In the genomic region with DNA sequence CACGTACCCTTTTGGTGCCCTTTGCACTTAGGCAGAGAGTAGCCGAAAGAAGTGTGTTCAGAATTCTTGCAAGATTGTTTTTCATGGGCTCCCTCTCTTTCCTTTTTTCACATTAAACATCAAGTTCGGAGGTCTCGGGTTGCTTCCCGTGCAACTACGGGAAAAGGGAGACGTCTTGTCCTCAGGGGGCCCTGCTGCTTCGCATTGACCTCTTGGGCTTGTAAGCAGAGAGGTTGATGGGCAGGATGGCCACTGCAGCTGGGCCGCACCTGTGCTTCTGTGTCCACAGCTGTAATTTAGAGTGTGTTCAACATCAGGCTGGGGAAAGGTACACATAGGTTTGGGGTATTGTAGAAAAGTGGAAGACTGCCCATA, we compare ENCODE assay signal across 9 cellular contexts.
A peak's percentile ranks its signal among the peaks of the same experiment; 100 is the strongest.
DNase-seq lines count a peak whose midpoint lies in the region; ATAC-seq and TF ChIP-seq lines count a peak whose summit lies in the region.
"Had no signal": no experiment of that assay in that cellular context is flagged by ENCODE, and none has a peak within 500 bp of the region (broad histone marks: within the 10 kb centered on the region; RNA-seq: fewer than 3 reads in every experiment).

No MANE protein-coding gene starts in this region.

- H3K9me3 ChIP-seq in IMR-90 (ENCODE audit: control insufficient read depth, insufficient read depth, low read length) (no peaks in the 10 kb centered on the region), smooth muscle cell (replicated peaks; ENCODE audit: low read depth) (no peaks in the 10 kb centered on the region)

- H2BK5ac ChIP-seq in IMR-90 (ENCODE audit: low read depth, low read length, poor library complexity, severe bottlenecking) = no peak overlapping the region

- peaks cover 7% of the 10 kb centered on the region for H3F3A ChIP-seq in smooth muscle cell (ENCODE audit: low read depth)

- 60% methylated on average over 2 of the region's 9 CpGs; no CpG with 5 or more reads in 1 of the 2 experiments for WGBS in IMR-90 (ENCODE audit: extremely low coverage in 2 of 2, insufficient read length in 1 of 2), 2 experiments
- 35% methylated on average over 9 of the region's 9 CpGs for WGBS in smooth muscle cell (ENCODE audit: low lambda C conversion rate)

- 0 out of 3 replicates have a peak overlapping the region, but pooled peaks have one; percentile 74 for H2BK15ac ChIP-seq in IMR-90 (ENCODE audit: low read depth, low read length)

- H3K9me1 ChIP-seq in IMR-90 (ENCODE audit: insufficient read depth, low read length) = peaks cover 8% of the 10 kb centered on the region; the same call in 1 of the 2 replicates

- peak overlapping the region; percentile 87; the same call in 1 of the 2 replicates for H2BK20ac ChIP-seq in IMR-90 (ENCODE audit: low read depth, low read length)

- peak overlapping the region; percentile 50 for H3K14ac ChIP-seq in IMR-90 (replicated peaks; ENCODE audit: low read depth, low read length)

- CTCF ChIA-PET in IMR-90 (lab: Yijun Ruan, JAX) = no interaction called here

- TF ChIP-seq POLR2A in IMR-90 (IDR thresholded peaks at IDR 0.05; ENCODE audit: low read depth, low read length) = no peak

- in situ Hi-C loops in IMR-90 (cut with MboI; ENCODE audit: low sequenced_read_pairs) = no loop called here

- no peaks in the 10 kb centered on the region for H3K27me3 ChIP-seq in IMR-90 (ENCODE audit: control insufficient read depth, insufficient read depth, low read length)
- no peaks in the 10 kb centered on the region for H3K27me3 ChIP-seq in smooth muscle cell (ENCODE audit: low read depth)

- peak overlapping the region; percentile 87 for H3K4ac ChIP-seq in IMR-90 (ENCODE audit: low read depth, low read length)

- BruUV-seq in IMR-90 (replicated peaks; lab: Mats Ljungman, UMichigan) = no TSS peak

- peak overlapping the region; percentile 84 for H3K4me3 Mint-ChIP-seq in activated naive CD8-positive, alpha-beta T cell treated with anti-CD3 and anti-CD28 coated beads, Interleukin-2, amount 50 U/mL, for 24 hours

- H3K36me3 Mint-ChIP-seq in activated naive CD8-positive, alpha-beta T cell treated with anti-CD3 and anti-CD28 coated beads, Interleukin-2, amount 50 U/mL, for 24 hours (ENCODE audit: low read depth) = no peaks in the 10 kb centered on the region

- H2AFZ ChIP-seq in IMR-90 (replicated peaks; ENCODE audit: low read length, poor library complexity) = peak overlapping the region; percentile 94
- peak overlapping the region; percentile 79 for H2AFZ ChIP-seq in smooth muscle cell (ENCODE audit: low read depth)

- DNase-seq in IMR-90 = no peak
- no peak for DNase-seq in activated naive CD8-positive, alpha-beta T cell treated with anti-CD3 and anti-CD28 coated beads, Interleukin-2, amount 50 U/mL, for 24 hours
- DNase-seq in left kidney (ENCODE audit: low read depth, low spot score) = peak; percentile 76
- no peak for DNase-seq in smooth muscle cell (lab: John Stamatoyannopoulos, UW; ENCODE audit: unreplicated experiment)
- no peak for DNase-seq in NCI-H345 (lab: John Stamatoyannopoulos, UW)
- DNase-seq in left colon = no peak
- no peak for DNase-seq in NK-92 treated with Interleukin-12 subunit alpha and Interleukin-12 subunit beta, amount 100 ng/mL, for 24 hours (lab: John Stamatoyannopoulos, UW)

- no peak overlapping the region for H3K27ac ChIP-seq in IMR-90 (ENCODE audit: insufficient read depth, low read length)
- H3K27ac ChIP-seq in smooth muscle cell (ENCODE audit: low read depth) = no peak overlapping the region

- no peaks in the 10 kb centered on the region for H3K9me3 Mint-ChIP-seq in activated naive CD8-positive, alpha-beta T cell treated with anti-CD3 and anti-CD28 coated beads, Interleukin-2, amount 50 U/mL, for 24 hours
- H3K9me3 Mint-ChIP-seq: dendritic cell treated with granulocyte-macrophage colony-stimulating factor and Interleukin-4, amounts not matched to agents 40 ng/mL and 50 ng/mL, for 4 days had no signal

- H3K79me1 ChIP-seq in IMR-90 (ENCODE audit: low read depth in 1 of 2, low read length in 2 of 2) = no peaks in the 10 kb centered on the region

- peak overlapping the region; percentile 1; the same call in 1 of the 2 replicates for H2AK5ac ChIP-seq in IMR-90 (ENCODE audit: low read depth, low read length)

- no peaks in the 10 kb centered on the region for H3K36me3 ChIP-seq in IMR-90 (ENCODE audit: control insufficient read depth, insufficient read depth, low read length)
- no peaks in the 10 kb centered on the region for H3K36me3 ChIP-seq in smooth muscle cell (ENCODE audit: low read depth)

- POLR2A ChIA-PET in IMR-90 (lab: Charles Lee; ENCODE audit: unreplicated experiment) = no interaction called here

- intact Hi-C loops in IMR-90 (cut with micrococcal nuclease) (no loop called here), left colon (cut with DNase I, micrococcal nuclease) (no loop called here)

- H3K9ac ChIP-seq in IMR-90 (ENCODE audit: low read depth, low read length) (no peak overlapping the region; the same call in 1 of the 2 replicates), smooth muscle cell (ENCODE audit: low read depth) (no peak overlapping the region)

- H4K8ac ChIP-seq in IMR-90 (ENCODE audit: low read depth in 2 of 2, low read length in 2 of 2) = peak overlapping the region; percentile 73 to 95; a peak in 3 of 4 replicates

- no peak for ATAC-seq in IMR-90 (ENCODE audit: low read depth)
- ATAC-seq in activated naive CD8-positive, alpha-beta T cell treated with anti-CD3 and anti-CD28 coated beads, Interleukin-2, amount 50 U/mL, for 24 hours = no peak
- ATAC-seq in GM18520 (IDR thresholded peaks at IDR 0.05; ENCODE audit: unreplicated experiment) = no peak
- ATAC-seq in left colon = no peak

- H4K20me1 ChIP-seq in IMR-90 (ENCODE audit: insufficient read depth, low read length) (no peaks in the 10 kb centered on the region), smooth muscle cell (ENCODE audit: low read depth) (no peaks in the 10 kb centered on the region)

- H3K4me3 ChIP-seq in IMR-90 (ENCODE audit: insufficient read depth, low read depth, low read length) (no peak overlapping the region), smooth muscle cell (peak overlapping the region; percentile 76)

- H4K91ac ChIP-seq in IMR-90 (ENCODE audit: insufficient read depth, low read depth, low read length) = no peak overlapping the region; the same call in 1 of the 2 replicates

- no peak overlapping the region; the same call in 1 of the 2 replicates for H3K18ac ChIP-seq in IMR-90 (ENCODE audit: low read depth, low read length)

- peak overlapping the region; percentile 86; the same call in 1 of the 2 replicates for H2BK120ac ChIP-seq in IMR-90 (ENCODE audit: low read depth, low read length)

- dilution Hi-C loops in IMR-90 (cut with HindIII; ENCODE audit: low sequenced_read_pairs, unreplicated experiment) = no loop called here

- H3K4me1 ChIP-seq in IMR-90 (ENCODE audit: control insufficient read depth, insufficient read depth, low read length) (no peaks in the 10 kb centered on the region; the same call in 1 of the 2 replicates), smooth muscle cell (ENCODE audit: low read depth) (peaks cover 6% of the 10 kb centered on the region)

- no peak overlapping the region for H2AK9ac ChIP-seq in IMR-90 (replicated peaks; ENCODE audit: low read depth, low read length, poor library complexity)

- peaks cover 36% of the 10 kb centered on the region for H3K27me3 Mint-ChIP-seq in activated naive CD8-positive, alpha-beta T cell treated with anti-CD3 and anti-CD28 coated beads, Interleukin-2, amount 50 U/mL, for 24 hours

- no peak for TF ChIP-seq CTCF in IMR-90 (conservative IDR thresholded peaks at IDR 0.05; ENCODE audit: low read depth, low read length)
- no peak for TF ChIP-seq CTCF in smooth muscle cell (IDR thresholded peaks at IDR 0.05; ENCODE audit: borderline replicate concordance, insufficient read depth, poor library complexity, severe bottlenecking)

- peaks cover 19% of the 10 kb centered on the region for H3K4me1 Mint-ChIP-seq in activated naive CD8-positive, alpha-beta T cell treated with anti-CD3 and anti-CD28 coated beads, Interleukin-2, amount 50 U/mL, for 24 hours

- H3K27ac Mint-ChIP-seq in activated naive CD8-positive, alpha-beta T cell treated with anti-CD3 and anti-CD28 coated beads, Interleukin-2, amount 50 U/mL, for 24 hours = no peak overlapping the region

- H3K79me2 ChIP-seq in smooth muscle cell (ENCODE audit: low read depth) = no peaks in the 10 kb centered on the region

- H3K56ac ChIP-seq in IMR-90 (ENCODE audit: extremely low read depth, insufficient read depth, low read length) = no peak overlapping the region

- H4K5ac ChIP-seq in IMR-90 (ENCODE audit: low read depth, low read length) = peak overlapping the region; percentile 42; the same call in 1 of the 2 replicates

- H3K4me2 ChIP-seq in IMR-90 (ENCODE audit: low read depth, low read length) (peak overlapping the region; percentile 80; the same call in 1 of the 2 replicates), smooth muscle cell (peak overlapping the region; percentile 80)

- H3K23ac ChIP-seq in IMR-90 (ENCODE audit: low read depth, low read length) = peak overlapping the region; percentile 69; the same call in 1 of the 2 replicates

- no peak for TF ChIP-seq RAD21 in IMR-90 (IDR thresholded peaks at IDR 0.05; ENCODE audit: low read length)

TF ChIP-seq in IMR-90, 13 proteins besides CTCF, POLR2A, EP300 and RAD21 (continues in another document):
- TF ChIP-seq MAFK (IDR thresholded peaks at IDR 0.05; ENCODE audit: low read depth, low read length) (no peak), BHLHE40 (IDR thresholded peaks at IDR 0.05; ENCODE audit: low read depth, low read length) (no peak), RCOR1 (IDR thresholded peaks at IDR 0.05; ENCODE audit: insufficient replicate concordance, low read length) (no peak), NFE2L2 (IDR thresholded peaks at IDR 0.05; ENCODE audit: low read depth, low read length) (no peak), MAZ (IDR thresholded peaks at IDR 0.05; ENCODE audit: borderline replicate concordance, low read depth, low read length) (no peak), CEBPB (IDR thresholded peaks at IDR 0.05; ENCODE audit: low read depth, low read length) (no peak), FOS (IDR thresholded peaks at IDR 0.05; ENCODE audit: low read depth, low read length) (no peak), RFX5 (IDR thresholded peaks at IDR 0.05; ENCODE audit: low read depth, low read length) (no peak)
- TF ChIP-seq, protein P1, sequence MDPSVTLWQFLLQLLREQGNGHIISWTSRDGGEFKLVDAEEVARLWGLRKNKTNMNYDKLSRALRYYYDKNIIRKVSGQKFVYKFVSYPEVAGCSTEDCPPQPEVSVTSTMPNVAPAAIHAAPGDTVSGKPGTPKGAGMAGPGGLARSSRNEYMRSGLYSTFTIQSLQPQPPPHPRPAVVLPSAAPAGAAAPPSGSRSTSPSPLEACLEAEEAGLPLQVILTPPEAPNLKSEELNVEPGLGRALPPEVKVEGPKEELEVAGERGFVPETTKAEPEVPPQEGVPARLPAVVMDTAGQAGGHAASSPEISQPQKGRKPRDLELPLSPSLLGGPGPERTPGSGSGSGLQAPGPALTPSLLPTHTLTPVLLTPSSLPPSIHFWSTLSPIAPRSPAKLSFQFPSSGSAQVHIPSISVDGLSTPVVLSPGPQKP (IDR thresholded peaks at IDR 0.05; ENCODE audit: borderline replicate concordance, low read depth, low read length) = no peak
